ENCODE assay signal across 9 cellular contexts in the genomic region with DNA sequence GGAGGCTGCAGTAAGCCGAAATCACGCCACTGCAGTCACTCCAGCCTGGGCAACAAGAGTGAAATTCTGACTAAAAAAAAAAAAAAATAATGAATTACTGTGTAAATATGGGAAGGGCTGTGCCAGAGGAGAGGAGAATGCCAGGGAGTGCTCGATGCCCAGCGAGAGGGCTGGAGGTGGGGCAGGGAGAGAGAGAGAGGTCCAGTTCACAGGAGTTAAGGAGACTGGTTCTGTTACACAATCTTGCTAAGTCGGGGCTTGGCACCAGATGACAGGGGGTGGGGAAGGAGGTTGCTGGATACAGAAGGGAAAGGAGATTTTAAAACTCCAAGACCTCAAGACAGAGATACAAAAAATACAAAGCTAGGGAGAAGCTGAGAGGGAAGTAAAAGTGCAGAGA. TPM values are rescaled to one million over a fixed set of nuclear protein-coding genes. Genes with fewer than 3 reads are reported as not detected.
DNase-seq lines count a peak whose midpoint lies in the region; FAIRE-seq and TF ChIP-seq lines count a peak whose summit lies in the region.
"Had no signal": no experiment of that assay in that cellular context is flagged by ENCODE, and none has a peak within 500 bp of the region (broad histone marks: within the 10 kb centered on the region; RNA-seq: fewer than 3 reads in every experiment).

No MANE protein-coding gene starts in this region.

- H3K27me3 ChIP-seq in MG63: no peaks in the 10 kb centered on the region
- no peaks in the 10 kb centered on the region for H3K27me3 ChIP-seq in liver (ENCODE audit: control insufficient read depth in 4 of 4, insufficient read depth in 4 of 4, low read length in 3 of 4)
- no peaks in the 10 kb centered on the region for H3K27me3 ChIP-seq in tibial artery

- TF ChIP-seq RAD21 in liver (IDR thresholded peaks at IDR 0.05): no peak

- no peak overlapping the region for H3K4me3 ChIP-seq in MG63
- H3K4me3 ChIP-seq in liver (ENCODE audit: low read depth in 1 of 3, low read length in 3 of 3): peak overlapping the region; percentile 67 to 77 (median 76)
- peak overlapping the region; percentile 58 for H3K4me3 ChIP-seq in tibial artery

- H3K36me3 ChIP-seq in MG63: no peaks in the 10 kb centered on the region
- H3K36me3 ChIP-seq in liver (ENCODE audit: control insufficient read depth in 4 of 4, insufficient read depth in 3 of 4, low read depth in 1 of 4, low read length in 3 of 4): peaks cover 2 to 6% (median 6%) of the 10 kb centered on the region in 4 donors
- peaks cover 1 to 19% (median 14%) of the 10 kb centered on the region in 3 donors for H3K36me3 ChIP-seq in tibial artery

- H3K4me1 Mint-ChIP-seq in brain: peaks cover 41% of the 10 kb centered on the region

- H3K36me3 Mint-ChIP-seq in brain: no peaks in the 10 kb centered on the region

- intact Hi-C loops in tibial artery (cut with DNase I; ENCODE audit: low total_unique reads): no loop called here

- peak overlapping the region; percentile 62 to 95 (median 76) for H3K27ac Mint-ChIP-seq in brain

- no peaks in the 10 kb centered on the region for H3K27me3 Mint-ChIP-seq in brain

- TF ChIP-seq CTCF in brain (conservative IDR thresholded peaks at IDR 0.05): no peak
- TF ChIP-seq CTCF in liver (IDR thresholded peaks at IDR 0.05; ENCODE audit: low read depth, low read length, missing input control): no peak
- TF ChIP-seq CTCF in tibial artery (IDR thresholded peaks at IDR 0.05): no peak
- no peak for TF ChIP-seq CTCF in GM13976 (IDR thresholded peaks at IDR 0.05; ENCODE audit: borderline replicate concordance, control extremely low read depth, extremely low read depth, insufficient read depth, missing control alignments)

- WGBS in liver: 15% methylated on average over 5 of the region's 5 CpGs

- peaks cover 0 to 2% (median 0%) of the 10 kb centered on the region in 5 experiments for H3K9me3 Mint-ChIP-seq in brain

- in situ Hi-C loops in GM13976 (cut with MboI; ENCODE audit: low sequenced_read_pairs, unreplicated experiment): no loop called here

- H3K4me3 Mint-ChIP-seq in brain: peak overlapping the region; percentile 58 to 86 (median 83)

- H3K4me1 ChIP-seq in liver (ENCODE audit: control insufficient read depth in 4 of 4, insufficient read depth in 4 of 4, low read length in 3 of 4) (peaks cover 18 to 53% (median 45%) of the 10 kb centered on the region in 4 donors), tibial artery (peaks cover 0 to 60% (median 44%) of the 10 kb centered on the region in 4 donors)

- H3K9me3 ChIP-seq in MG63 (no peaks in the 10 kb centered on the region), liver (ENCODE audit: control insufficient read depth in 4 of 4, low read length in 3 of 4) (no peaks in the 10 kb centered on the region), tibial artery (no peaks in the 10 kb centered on the region)

- peak; percentile 84 for DNase-seq in MG63
- peak; percentile 91 to 95 for DNase-seq in tibial artery
- no peak for DNase-seq in GM13976 (ENCODE audit: low spot score)
- no peak for DNase-seq in frontal cortex (ENCODE audit: low spot score in 2 of 2)
- DNase-seq in NCI-H82 (lab: John Stamatoyannopoulos, UW): no peak
- no peak for DNase-seq in NOMO-1 treated with DMSO at 0.1 percent for 48 hours (lab: John Stamatoyannopoulos, UW; ENCODE audit: unreplicated experiment)
- DNase-seq: Karpas-422 had no signal

- H3K9ac ChIP-seq in liver (ENCODE audit: low read depth in 1 of 2, low read length in 2 of 2): peak overlapping the region in 1 of 2 donors; percentile 6

- peak overlapping the region; percentile 85 to 86 for H3K27ac ChIP-seq in liver (ENCODE audit: low read depth in 1 of 2, low read length in 2 of 2)
- H3K27ac ChIP-seq in tibial artery: peak overlapping the region; percentile 71 to 88

- FAIRE-seq in frontal cortex (lab: Jason Lieb, UNC): no peak

TF ChIP-seq in liver, 16 proteins besides CTCF, POLR2A, EP300 and RAD21:
- peak; percentile 52 to 62 for TF ChIP-seq RXRA (IDR thresholded peaks at IDR 0.05)
- TF ChIP-seq, protein P1, sequence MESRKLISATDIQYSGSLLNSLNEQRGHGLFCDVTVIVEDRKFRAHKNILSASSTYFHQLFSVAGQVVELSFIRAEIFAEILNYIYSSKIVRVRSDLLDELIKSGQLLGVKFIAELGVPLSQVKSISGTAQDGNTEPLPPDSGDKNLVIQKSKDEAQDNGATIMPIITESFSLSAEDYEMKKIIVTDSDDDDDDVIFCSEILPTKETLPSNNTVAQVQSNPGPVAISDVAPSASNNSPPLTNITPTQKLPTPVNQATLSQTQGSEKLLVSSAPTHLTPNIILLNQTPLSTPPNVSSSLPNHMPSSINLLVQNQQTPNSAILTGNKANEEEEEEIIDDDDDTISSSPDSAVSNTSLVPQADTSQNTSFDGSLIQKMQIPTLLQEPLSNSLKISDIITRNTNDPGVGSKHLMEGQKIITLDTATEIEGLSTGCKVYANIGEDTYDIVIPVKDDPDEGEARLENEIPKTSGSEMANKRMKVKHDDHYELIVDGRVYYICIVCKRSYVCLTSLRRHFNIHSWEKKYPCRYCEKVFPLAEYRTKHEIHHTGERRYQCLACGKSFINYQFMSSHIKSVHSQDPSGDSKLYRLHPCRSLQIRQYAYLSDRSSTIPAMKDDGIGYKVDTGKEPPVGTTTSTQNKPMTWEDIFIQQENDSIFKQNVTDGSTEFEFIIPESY (IDR thresholded peaks at IDR 0.05): no peak
- TF ChIP-seq FOXA2 (IDR thresholded peaks at IDR 0.05): peak; percentile 70
- no peak for TF ChIP-seq GABPA (IDR thresholded peaks at IDR 0.05 in 1 of 2, conservative IDR thresholded peaks at IDR 0.05 in 1 of 2)
- TF ChIP-seq MAX (IDR thresholded peaks at IDR 0.05): no peak
- no peak for TF ChIP-seq JUND (IDR thresholded peaks at IDR 0.05)
- peak; percentile 28 for TF ChIP-seq REST (IDR thresholded peaks at IDR 0.05)
- TF ChIP-seq YY1 (IDR thresholded peaks at IDR 0.05): no peak
- TF ChIP-seq HNF4G (IDR thresholded peaks at IDR 0.05): no peak
- TF ChIP-seq NR2F2 (IDR thresholded peaks at IDR 0.05): peak; percentile 12
- TF ChIP-seq EGR1 (IDR thresholded peaks at IDR 0.05; ENCODE audit: low read depth in 2 of 2): no peak
- TF ChIP-seq ATF3 (IDR thresholded peaks at IDR 0.05): no peak
- peak; percentile 9 for TF ChIP-seq FOXA1 (IDR thresholded peaks at IDR 0.05)
- TF ChIP-seq TAF1 (conservative IDR thresholded peaks at IDR 0.05): no peak
- TF ChIP-seq SP1 (IDR thresholded peaks at IDR 0.05): no peak
- peak; percentile 35 to 45 for TF ChIP-seq HNF4A (conservative IDR thresholded peaks at IDR 0.05)

RNA-seq across cellular contexts. Expression of gene SELENBP1, which starts 1.2 kb away (rescaled TPM):
- 6.0 and 10.2 TPM in 2 replicates for total RNA-seq in MG63 (2014; rRNA removed; shearing (Covaris generic); ENCODE audit: low replicate concordance)
- 29.0 TPM for polyA plus RNA-seq in brain (ENCODE audit: insufficient read depth, low read depth, low replicate concordance)
- 100 to 1,000 TPM; 152 to 387 TPM for total RNA-seq in liver
- polyA plus RNA-seq in liver: 100 to 1,000 TPM; 141 to 209 TPM
- 6.5 TPM for total RNA-seq in frontal cortex

RNA-seq across cellular contexts. Expression of gene RFX5, which starts 24.3 kb away (rescaled TPM):
- 39.5 and 61.6 TPM in 2 replicates for total RNA-seq in MG63 (2014; rRNA removed; shearing (Covaris generic); ENCODE audit: low replicate concordance)
- polyA plus RNA-seq in brain (ENCODE audit: insufficient read depth, low read depth, low replicate concordance) (33.7 TPM), liver (1 to 10 TPM; 5.2 to 6.5 TPM)
- total RNA-seq in liver (10 to 100 TPM; 15.6 to 17.5 TPM), frontal cortex (14.3 TPM)

RNA-seq across cellular contexts. Expression of gene PSMB4, which starts 28.0 kb away (rescaled TPM):
- total RNA-seq in MG63 (2014; rRNA removed; shearing (Covaris generic); ENCODE audit: low replicate concordance): 609 and 703 TPM in 2 replicates
- polyA plus RNA-seq in brain (ENCODE audit: insufficient read depth, low read depth, low replicate concordance) (397 TPM), liver (100 to 1,000 TPM; 191 to 228 TPM)
- total RNA-seq in liver (100 to 1,000 TPM; 130 to 212 TPM), frontal cortex (369 TPM)

RNA-seq across cellular contexts. Expression of gene PI4KB, which starts 44.1 kb away (rescaled TPM):
- 42.2 and 44.2 TPM in 2 replicates for total RNA-seq in MG63 (2014; rRNA removed; shearing (Covaris generic); ENCODE audit: low replicate concordance)
- polyA plus RNA-seq in brain (ENCODE audit: insufficient read depth, low read depth, low replicate concordance): 63.9 TPM
- total RNA-seq in liver: 10 to 100 TPM; 24.2 to 27.1 TPM
- 10 to 100 TPM; 14.2 to 14.3 TPM for polyA plus RNA-seq in liver
- 28.5 TPM for total RNA-seq in frontal cortex

Comparison
In these comparisons a context has a peak if more than half of its experiments do, and no peak if none do; other contexts are left out.
1. DNase-seq: peak in MG63 (single experiment) and tibial artery (2 of 2); none in GM13976 (single experiment), frontal cortex (0 of 2), NCI-H82 (single experiment) and NOMO-1 treated with DMSO at 0.1 percent for 48 hours (single experiment).
2. RNA of gene SELENBP1, which starts 1.2 kb away (total RNA-seq): 152 to 387 TPM in liver; 6.0 to 10.2 TPM in MG63 and 6.5 TPM in frontal cortex (single experiment); every median in the first group is over 10 times any median in the second.